ENCODE assay signal across 8 cellular contexts in genomic region chr14:34982421-34983147, GRCh38. TPM values are rescaled to one million over a fixed set of nuclear protein-coding genes. Genes with fewer than 3 reads are reported as not detected.
DNase-seq lines count a peak whose midpoint lies in the region; ATAC-seq and TF ChIP-seq lines count a peak whose summit lies in the region.

SRP54 (plus strand) TSS chr14:34982992; CDS start chr14:34996710, 13,718 bp downstream.

- no peaks in the 10 kb centered on the region for H3K9me3 ChIP-seq in colonic mucosa

- H3K9ac ChIP-seq in colonic mucosa (ENCODE audit: low read depth in 2 of 2, low read length in 2 of 2), result peak within 1 kb of the TSS; percentile 90 to 99

- ATAC-seq in GM19324 (IDR thresholded peaks at IDR 0.05; ENCODE audit: low FRiP score, unreplicated experiment) (peak; percentile 92), HG03460 (IDR thresholded peaks at IDR 0.05; ENCODE audit: unreplicated experiment) (peak; percentile 74)

- peak within 1 kb of the TSS; percentile 83 for H3K4me3 ChIP-seq in colonic mucosa

- H3K4me1 ChIP-seq in colonic mucosa, result peaks cover 7% of the 10 kb centered on the region

- TF ChIP-seq CTCF in colonic mucosa (IDR thresholded peaks at IDR 0.05), result no peak

- DNase-seq in C1 segment of cervical spinal cord (lab: John Stamatoyannopoulos, UW), result peak; percentile 72 to 99 (median 94)
- DNase-seq in NCI-H524 treated with DMSO at 0.1 percent for 48 hours (lab: John Stamatoyannopoulos, UW), result peak; percentile 99
- peak; percentile 100 for DNase-seq in activated CD4-positive, alpha-beta T cell treated with anti-CD3 and anti-CD28 coated beads for 4 hours
- peak; percentile 100 for DNase-seq in colonic mucosa
- DNase-seq in kidney tubule cell (ENCODE audit: low spot score), result peak; percentile 98
- DNase-seq in stimulated activated CD4-positive, alpha-beta T cell treated with anti-CD3 and anti-CD28 coated beads, Interleukin-1b, Interleukin-23, amount 100 ng/mL, for 24 hours (ENCODE audit: low read depth in 4 of 4, low spot score in 1 of 4), result peak; percentile 97 to 100 (median 99)

- intact Hi-C loops in colonic mucosa (cut with DNase I), result loop anchor here (2.0 to 10.0 kb wide), 2 partner anchors 62 to 110 kb away; partner anchors contain the start of gene FAM177A1

- peak within 1 kb of the TSS; percentile 99 for H3K27ac ChIP-seq in colonic mucosa

- H3K27me3 ChIP-seq in colonic mucosa, result no peaks in the 10 kb centered on the region

- H3K36me3 ChIP-seq in colonic mucosa, result no peaks in the 10 kb centered on the region

RNA-seq across cellular contexts. Expression of gene SRP54, which starts in this region (rescaled TPM):
- 10 to 100 TPM; 43.5 to 45.6 TPM for total RNA-seq in colonic mucosa

Comparison
In these comparisons a context has a peak if more than half of its experiments do, and no peak if none do; other contexts are left out.
1. Peak in every context shown above with its lines: DNase-seq, ATAC-seq, H3K4me3 ChIP-seq and H3K27ac ChIP-seq.